8 cellular contexts compared by ENCODE assay signal in the genomic region with DNA sequence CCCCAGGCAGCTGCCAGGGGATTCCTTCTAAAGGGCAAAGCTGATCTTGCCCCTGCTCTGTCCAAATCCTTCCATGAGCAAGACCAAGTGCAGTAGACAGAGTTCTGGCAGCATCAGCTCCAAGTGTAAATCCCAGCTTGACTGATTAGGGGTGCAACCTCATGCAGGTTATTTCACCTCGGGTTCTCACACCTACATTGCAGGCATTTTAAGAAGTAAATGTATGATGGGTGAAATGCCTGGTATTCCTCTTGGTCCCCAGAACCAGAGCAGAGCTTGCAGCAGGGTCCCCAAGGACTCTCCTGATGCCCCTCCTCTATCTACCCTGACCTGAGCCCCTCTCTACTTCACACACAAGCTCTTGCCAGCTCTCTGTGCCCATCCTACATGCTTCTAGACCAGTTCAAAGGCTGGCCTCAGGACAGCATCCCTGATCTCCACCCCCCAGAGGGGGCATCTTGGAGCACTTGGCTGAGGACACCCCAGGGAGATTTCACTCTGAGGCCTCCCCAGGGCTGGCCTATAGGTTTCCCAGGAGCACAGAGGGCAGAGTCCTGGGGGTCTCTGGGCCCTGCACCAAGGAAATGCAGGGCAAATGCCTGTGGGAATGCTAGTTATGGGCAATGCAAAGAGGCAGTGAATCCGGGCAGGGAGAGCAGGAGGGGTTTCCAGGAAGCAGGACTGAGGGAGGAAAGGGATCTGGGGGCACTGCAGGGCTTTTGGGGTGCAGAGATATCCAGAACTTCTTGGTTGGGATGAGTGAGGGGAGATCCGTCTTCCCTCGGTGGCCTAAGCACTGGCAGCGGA. TPM values are rescaled to one million over a fixed set of nuclear protein-coding genes. Genes with fewer than 3 reads are reported as not detected.
DNase-seq lines count a peak whose midpoint lies in the region; ATAC-seq and TF ChIP-seq lines count a peak whose summit lies in the region.

No MANE protein-coding gene starts in this region.

- no peak overlapping the region for H2AFZ ChIP-seq in GM23338

- H3K4me2 ChIP-seq in GM23338, result peak overlapping the region; percentile 88

- DNase-seq in GM23338 (ENCODE audit: low spot score), result no peak
- no peak for DNase-seq in WTC11 (ENCODE audit: low spot score)
- no peak for DNase-seq in right cardiac atrium
- DNase-seq in NCI-H1436 treated with DMSO at 0.1 percent for 48 hours (lab: John Stamatoyannopoulos, UW), result no peak
- DNase-seq in DMS 273 (lab: John Stamatoyannopoulos, UW; ENCODE audit: unreplicated experiment), result no peak

- WGBS in right cardiac atrium, result 20% methylated on average over 5 of the region's 5 CpGs

- no peaks in the 10 kb centered on the region for H3K9me2 ChIP-seq in GM23338 (ENCODE audit: insufficient read depth)

- ATAC-seq in GM23338 (no peak), WTC11 (no peak), right cardiac atrium (no peak), GM18907 (IDR thresholded peaks at IDR 0.05; ENCODE audit: unreplicated experiment) (no peak), GM19035 (IDR thresholded peaks at IDR 0.05; ENCODE audit: unreplicated experiment) (no peak)

- intact Hi-C loops in right cardiac atrium (cut with DNase I), result no loop called here

- POLR2A ChIA-PET in WTC11 (lab: Charles Lee), result interaction anchor here (1.1 kb wide), 1 partner anchor 11 kb away, joined by 3 read pairs; no protein-coding TSS in a partner anchor

- H3K9me3 ChIP-seq in right cardiac atrium (ENCODE audit: control insufficient read depth, low read length), result no peaks in the 10 kb centered on the region

- peaks cover 15% of the 10 kb centered on the region for H3K79me2 ChIP-seq in GM23338 (replicated peaks; ENCODE audit: insufficient read depth)

- H3K36me3 ChIP-seq in GM23338 (ENCODE audit: insufficient read depth), result no peaks in the 10 kb centered on the region

- no peak overlapping the region for H3K27ac Mint-ChIP-seq in GM23338
- H3K27ac Mint-ChIP-seq in WTC11, result 0 out of 2 replicates have a peak overlapping the region, but pooled peaks have one; percentile 19

- H3K4me1 ChIP-seq in GM23338 (ENCODE audit: insufficient read depth) (peaks cover 25% of the 10 kb centered on the region), right cardiac atrium (ENCODE audit: control insufficient read depth, insufficient read depth, low read length) (no peaks in the 10 kb centered on the region)

- 0 out of 2 replicates have a peak, but pooled peaks cover 13% of the 10 kb centered on the region for H3F3A ChIP-seq in GM23338 (replicated peaks; ENCODE audit: low read depth)

- peak overlapping the region; percentile 78 for H3K4me3 Mint-ChIP-seq in GM23338
- H3K4me3 Mint-ChIP-seq in WTC11, result peak overlapping the region; percentile 75

- peaks cover 43% of the 10 kb centered on the region for H3K4me1 Mint-ChIP-seq in GM23338
- peaks cover 42% of the 10 kb centered on the region for H3K4me1 Mint-ChIP-seq in WTC11

- H3K27ac ChIP-seq in GM23338 (ENCODE audit: low read depth) (no peak overlapping the region), right cardiac atrium (ENCODE audit: low read length) (no peak overlapping the region), skin epidermis (no peak overlapping the region)

- H4K20me1 ChIP-seq in GM23338 (replicated peaks; ENCODE audit: insufficient read depth), result no peaks in the 10 kb centered on the region

- peaks cover 19% of the 10 kb centered on the region for H3K27me3 Mint-ChIP-seq in GM23338 (ENCODE audit: insufficient read depth, low read depth, poor library complexity)
- peaks cover 7% of the 10 kb centered on the region; the same call in 1 of the 2 replicates for H3K27me3 Mint-ChIP-seq in WTC11 (ENCODE audit: low read depth)

- no peak for TF ChIP-seq CTCF in GM23338 (conservative IDR thresholded peaks at IDR 0.05; ENCODE audit: low read depth in 2 of 2)
- TF ChIP-seq CTCF in WTC11 (IDR thresholded peaks at IDR 0.05), result no peak

- CTCF ChIA-PET in WTC11 (lab: Charles Lee), result interaction anchor here (0.9 to 1.1 kb wide), 4 partner anchors 12 to 119 kb away, joined by 3 read pairs; partner anchors contain the start of genes FASTKD5 and UBOX5

- H3K36me3 Mint-ChIP-seq in GM23338 (ENCODE audit: low read depth), result peaks cover 8% of the 10 kb centered on the region; the same call in 1 of the 3 replicates
- H3K36me3 Mint-ChIP-seq in WTC11, result no peaks in the 10 kb centered on the region

- H3K9me3 Mint-ChIP-seq in GM23338 (no peaks in the 10 kb centered on the region; the same call in 2 of the 3 replicates), WTC11 (no peaks in the 10 kb centered on the region)

- peaks cover 4% of the 10 kb centered on the region; the same call in 1 of the 2 replicates for H3K27me3 ChIP-seq in GM23338 (ENCODE audit: insufficient read depth)
- H3K27me3 ChIP-seq in right cardiac atrium (ENCODE audit: control insufficient read depth, insufficient read depth), result no peaks in the 10 kb centered on the region

- H3K4me3 ChIP-seq in GM23338 (peak overlapping the region; percentile 73), right cardiac atrium (ENCODE audit: low read length) (peak overlapping the region; percentile 66), skin epidermis (peak overlapping the region in 4 of 7 experiments; percentile 53 to 95 (median 76))

TF ChIP-seq in GM23338, 12 proteins besides CTCF, POLR2A, EP300 and RAD21 (continues in another document):
- no peak for TF ChIP-seq NANOG (IDR thresholded peaks at IDR 0.05; ENCODE audit: borderline replicate concordance)

TF ChIP-seq in WTC11, 78 proteins besides CTCF, POLR2A, EP300 and RAD21 (continues in another document):
- TF ChIP-seq, protein P1, sequence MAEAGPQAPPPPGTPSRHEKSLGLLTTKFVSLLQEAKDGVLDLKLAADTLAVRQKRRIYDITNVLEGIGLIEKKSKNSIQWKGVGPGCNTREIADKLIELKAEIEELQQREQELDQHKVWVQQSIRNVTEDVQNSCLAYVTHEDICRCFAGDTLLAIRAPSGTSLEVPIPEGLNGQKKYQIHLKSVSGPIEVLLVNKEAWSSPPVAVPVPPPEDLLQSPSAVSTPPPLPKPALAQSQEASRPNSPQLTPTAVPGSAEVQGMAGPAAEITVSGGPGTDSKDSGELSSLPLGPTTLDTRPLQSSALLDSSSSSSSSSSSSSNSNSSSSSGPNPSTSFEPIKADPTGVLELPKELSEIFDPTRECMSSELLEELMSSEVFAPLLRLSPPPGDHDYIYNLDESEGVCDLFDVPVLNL (CRISPR knock-in tag; IDR thresholded peaks at IDR 0.05; ENCODE audit: borderline replicate concordance, low read depth), result no peak
- TF ChIP-seq MAX (CRISPR knock-in tag; IDR thresholded peaks at IDR 0.05), result no peak
- TF ChIP-seq ZNF425 (CRISPR knock-in tag; conservative IDR thresholded peaks at IDR 0.05), result no peak
- TF ChIP-seq, protein P2, sequence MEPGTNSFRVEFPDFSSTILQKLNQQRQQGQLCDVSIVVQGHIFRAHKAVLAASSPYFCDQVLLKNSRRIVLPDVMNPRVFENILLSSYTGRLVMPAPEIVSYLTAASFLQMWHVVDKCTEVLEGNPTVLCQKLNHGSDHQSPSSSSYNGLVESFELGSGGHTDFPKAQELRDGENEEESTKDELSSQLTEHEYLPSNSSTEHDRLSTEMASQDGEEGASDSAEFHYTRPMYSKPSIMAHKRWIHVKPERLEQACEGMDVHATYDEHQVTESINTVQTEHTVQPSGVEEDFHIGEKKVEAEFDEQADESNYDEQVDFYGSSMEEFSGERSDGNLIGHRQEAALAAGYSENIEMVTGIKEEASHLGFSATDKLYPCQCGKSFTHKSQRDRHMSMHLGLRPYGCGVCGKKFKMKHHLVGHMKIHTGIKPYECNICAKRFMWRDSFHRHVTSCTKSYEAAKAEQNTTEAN (CRISPR knock-in tag; IDR thresholded peaks at IDR 0.05), result no peak

RNA-seq across cellular contexts. Expression of gene LZTS3, which starts 1.0 kb away (rescaled TPM):
- 29.4 and 40.7 TPM in 2 replicates for total RNA-seq in GM23338 (2014; rRNA removed; shearing (Covaris generic))
- polyA plus RNA-seq in GM23338 (2016; fragmentation: Nextera tagmentation; extraction: Ambion mirVana) (9.7 and 10.7 TPM in 2 replicates), right cardiac atrium (16.8 TPM)
- total RNA-seq in WTC11 (2021) (32.6 to 39.4 TPM (median 38.7 TPM) in 3 replicates), right cardiac atrium (10 to 100 TPM; 14.1 to 26.9 (median 23.0) TPM)

RNA-seq across cellular contexts. Expression of gene FASTKD5, which starts 12.7 kb away (rescaled TPM):
- 30.7 and 32.8 TPM in 2 replicates for total RNA-seq in GM23338 (2014; rRNA removed; shearing (Covaris generic))
- polyA plus RNA-seq in GM23338 (2016; fragmentation: Nextera tagmentation; extraction: Ambion mirVana), result 12.2 and 12.9 TPM in 2 replicates
- total RNA-seq in WTC11 (2021), result 19.7 to 22.1 TPM (median 20.2 TPM) in 3 replicates
- 10 to 100 TPM; 16.5 to 21.0 (median 18.8) TPM for total RNA-seq in right cardiac atrium
- 16.8 TPM for polyA plus RNA-seq in right cardiac atrium

RNA-seq across cellular contexts. Expression of gene UBOX5, which starts 12.7 kb away (rescaled TPM):
- total RNA-seq in GM23338 (2014; rRNA removed; shearing (Covaris generic)), result 4.3 and 5.7 TPM in 2 replicates
- polyA plus RNA-seq in GM23338 (2016; fragmentation: Nextera tagmentation; extraction: Ambion mirVana), result 2.4 and 2.7 TPM in 2 replicates
- total RNA-seq in WTC11 (2021), result 4.4 to 6.9 TPM (median 5.0 TPM) in 3 replicates
- 1 to 10 TPM; 4.3 to 5.2 (median 4.4) TPM for total RNA-seq in right cardiac atrium
- 3.6 TPM for polyA plus RNA-seq in right cardiac atrium

RNA-seq across cellular contexts. Expression of gene DDRGK1, which starts 32.2 kb away (rescaled TPM):
- total RNA-seq in GM23338 (2014; rRNA removed; shearing (Covaris generic)), result 34.8 and 44.0 TPM in 2 replicates
- polyA plus RNA-seq in GM23338 (2016; fragmentation: Nextera tagmentation; extraction: Ambion mirVana) (35.7 and 45.5 TPM in 2 replicates), right cardiac atrium (38.1 TPM)
- total RNA-seq in WTC11 (2021) (46.4 to 60.6 TPM (median 52.7 TPM) in 3 replicates), right cardiac atrium (10 to 100 TPM; 37.4 to 40.6 (median 38.9) TPM)

RNA-seq across cellular contexts. Expression of gene ITPA, which starts 37.0 kb away (rescaled TPM):
- 45.3 and 57.5 TPM in 2 replicates for total RNA-seq in GM23338 (2014; rRNA removed; shearing (Covaris generic))
- 81.7 and 86.6 TPM in 2 replicates for polyA plus RNA-seq in GM23338 (2016; fragmentation: Nextera tagmentation; extraction: Ambion mirVana)
- total RNA-seq in WTC11 (2021), result 83.4 to 104 TPM (median 88.5 TPM) in 3 replicates
- 10 to 100 TPM; 16.6 to 21.1 (median 17.0) TPM for total RNA-seq in right cardiac atrium
- 21.8 TPM for polyA plus RNA-seq in right cardiac atrium
